ENCODE assay signal across 8 cellular contexts in the genomic region with DNA sequence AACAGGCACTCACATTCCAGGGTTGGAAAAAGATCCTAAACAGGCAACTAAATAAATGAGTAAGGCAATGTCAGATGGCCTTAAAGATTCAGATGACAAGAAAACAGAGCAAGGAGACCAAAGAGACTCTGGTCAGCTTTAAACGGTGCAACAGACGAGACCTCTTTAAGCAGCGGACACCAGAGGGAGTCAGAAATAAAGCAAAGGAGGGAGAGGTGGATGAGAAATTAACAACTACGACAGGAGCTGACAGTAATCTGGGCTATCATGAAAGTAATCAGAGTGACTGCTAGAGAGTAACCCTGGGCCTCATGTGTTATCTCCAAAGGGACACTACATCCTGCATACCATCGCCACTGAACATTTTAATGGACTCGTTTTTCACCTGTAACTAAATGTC. TPM values are rescaled to one million over a fixed set of nuclear protein-coding genes. Genes with fewer than 3 reads are reported as not detected.
DNase-seq lines count a peak whose midpoint lies in the region; TF ChIP-seq lines count a peak whose summit lies in the region.

No MANE protein-coding gene starts in this region.

- POLR2A ChIA-PET in HEK293 (lab: Yijun Ruan, JAX) = interaction anchor here (0.6 to 1.0 kb wide), 3 partner anchors 10 to 196 kb away, joined by 3 to 4 read pairs (median 3); partner anchors contain the start of gene ZNF772

- CTCF ChIA-PET in HEK293 (lab: Yijun Ruan, JAX) = interaction anchor here (0.6 kb wide), 2 partner anchors 161 to 1010 kb away, joined by 3 to 5 read pairs; no protein-coding TSS in a partner anchor

- in situ Hi-C loops in astrocyte of the spinal cord (cut with HindIII; ENCODE audit: low sequenced_read_pairs) = no loop called here

- no peak for TF ChIP-seq CTCF in HEK293 (tag by site-specific recombination; IDR thresholded peaks at IDR 0.05)
- TF ChIP-seq CTCF in astrocyte of the spinal cord (IDR thresholded peaks at IDR 0.05; ENCODE audit: low read depth, low read length) = peak; percentile 28
- no peak for TF ChIP-seq CTCF in testis (IDR thresholded peaks at IDR 0.05)

- H3K36me3 ChIP-seq in ACC112 (ENCODE audit: insufficient read depth, low read length) (peaks cover 28% of the 10 kb centered on the region), HEK293 (ENCODE audit: control insufficient read depth in 2 of 2, insufficient read depth in 1 of 2, low read length in 2 of 2) (peaks cover 28 to 46% of the 10 kb centered on the region in 2 experiments), testis (ENCODE audit: low read depth, missing control alignments) (no peaks in the 10 kb centered on the region)

- DNase-seq in astrocyte of the spinal cord (ENCODE audit: low read depth, low spot score) (peak; percentile 28), lung microvascular endothelial cell (ENCODE audit: low read depth in 2 of 2) (peak; percentile 18 to 20), ecto neural progenitor cell (ENCODE audit: low spot score) (no peak), NCI-H2196 treated with DMSO at 0.1 percent for 48 hours (lab: John Stamatoyannopoulos, UW; ENCODE audit: unreplicated experiment) (no peak), testis (no peak), nucleus accumbens (lab: John Stamatoyannopoulos, UW) (no peak)

- TF ChIP-seq POLR2A in testis (IDR thresholded peaks at IDR 0.05) = no peak

- H3K27ac ChIP-seq in ACC112 (ENCODE audit: low read depth, low read length) (no peak overlapping the region), HEK293 (ENCODE audit: extremely low read depth, low read depth, low read length) (no peak overlapping the region), testis (no peak overlapping the region)

- intact Hi-C loops in testis (cut with DNase I; ENCODE audit: low total_unique reads) = no loop called here

- peaks cover 6% of the 10 kb centered on the region; the same call in 1 of the 2 replicates for H3K9me3 ChIP-seq in HEK293 (ENCODE audit: control insufficient read depth, insufficient read depth, low read depth, low read length)
- H3K9me3 ChIP-seq in testis = no peaks in the 10 kb centered on the region

- H3K4me1 ChIP-seq in ACC112 (ENCODE audit: control insufficient read depth, insufficient read depth, low read length, unreplicated experiment) (peaks cover 8% of the 10 kb centered on the region), HEK293 (ENCODE audit: control insufficient read depth, insufficient read depth, low read length) (no peaks in the 10 kb centered on the region; the same call in 1 of the 2 replicates), testis (peaks cover 9% of the 10 kb centered on the region)

- H3K4me3 ChIP-seq in ACC112 (ENCODE audit: low read depth, low read length) (peak overlapping the region; percentile 87), HEK293 (ENCODE audit: low read depth, low read length) (peak overlapping the region; percentile 69), astrocyte of the spinal cord (ENCODE audit: low read depth, low read length) (peak overlapping the region; percentile 91), testis (peak overlapping the region in 1 of 2 donors; percentile 92)

- WGBS in testis, 2 donors = 20 to 23% methylated on average over 6 of the region's 6 CpGs

- no peak overlapping the region for H2AFZ ChIP-seq in ACC112 (ENCODE audit: low read length, unreplicated experiment)

- H3K27me3 ChIP-seq in ACC112 (ENCODE audit: insufficient read depth, low read length) (no peaks in the 10 kb centered on the region), testis (no peaks in the 10 kb centered on the region)

- peaks cover 20% of the 10 kb centered on the region for H3K79me2 ChIP-seq in ACC112 (ENCODE audit: control insufficient read depth, insufficient read depth, low read length, unreplicated experiment)

TF ChIP-seq in HEK293, 187 proteins besides CTCF, POLR2A, EP300 and RAD21:
- TF ChIP-seq ZNF37A (tag by site-specific recombination; IDR thresholded peaks at IDR 0.05) (no peak), SCRT2 (tag by site-specific recombination; IDR thresholded peaks at IDR 0.05) (peak; percentile 72; the same call in 1 of the 2 replicates), ZIC2 (tag by site-specific recombination; IDR thresholded peaks at IDR 0.05) (no peak), ZNF184 (tag by site-specific recombination; IDR thresholded peaks at IDR 0.05) (no peak), YY2 (tag by site-specific recombination; IDR thresholded peaks at IDR 0.05) (no peak), ZNF433 (tag by site-specific recombination; IDR thresholded peaks at IDR 0.05; ENCODE audit: low read depth) (no peak), ZNF133 (tag by site-specific recombination; IDR thresholded peaks at IDR 0.05) (no peak), ZFP69B (tag by site-specific recombination; IDR thresholded peaks at IDR 0.05) (no peak)

RNA-seq across cellular contexts. Expression of gene ZNF550, which starts 1.1 kb away (rescaled TPM):
- 3.7 and 6.2 TPM in 2 replicates for total RNA-seq in lung microvascular endothelial cell
- 10 to 100 TPM in 1 of 2 donors, 1 to 10 TPM in 1; 9.9 to 10.7 TPM for total RNA-seq in testis
- polyA plus RNA-seq in testis (ENCODE audit: insufficient read depth, low read depth, low replicate concordance) = 5.7 TPM

RNA-seq across cellular contexts. Expression of gene ZNF416, which starts 20.2 kb away (rescaled TPM):
- total RNA-seq in lung microvascular endothelial cell = 3.7 and 5.4 TPM in 2 replicates
- total RNA-seq in testis = 10 to 100 TPM in 1 of 2 donors, 1 to 10 TPM in 1; 8.7 to 10.9 TPM
- polyA plus RNA-seq in testis (ENCODE audit: insufficient read depth, low read depth, low replicate concordance) = 9.4 TPM

RNA-seq across cellular contexts. Expression of gene ZIK1, which starts 25.4 kb away (rescaled TPM):
- 3.9 and 4.6 TPM in 2 replicates for total RNA-seq in lung microvascular endothelial cell
- 10 to 100 TPM; 15.1 to 21.7 TPM for total RNA-seq in testis
- polyA plus RNA-seq in testis (ENCODE audit: insufficient read depth, low read depth, low replicate concordance) = 8.9 TPM

RNA-seq across cellular contexts. Expression of gene ZNF549, which starts 31.4 kb away (rescaled TPM):
- total RNA-seq in lung microvascular endothelial cell (3.3 and 4.4 TPM in 2 replicates), testis (10 to 100 TPM; 12.8 to 13.5 TPM)
- polyA plus RNA-seq in testis (ENCODE audit: insufficient read depth, low read depth, low replicate concordance) = 6.9 TPM

RNA-seq across cellular contexts. Expression of gene ZNF530, which starts 41.2 kb away (rescaled TPM):
- 2.6 and 3.3 TPM in 2 replicates for total RNA-seq in lung microvascular endothelial cell
- 1 to 10 TPM; 4.6 to 9.8 TPM for total RNA-seq in testis
- polyA plus RNA-seq in testis (ENCODE audit: insufficient read depth, low read depth, low replicate concordance) = 3.0 TPM

Comparison
In these comparisons a context has a peak if more than half of its experiments do, and no peak if none do; other contexts are left out.
1. DNase-seq: peak in astrocyte of the spinal cord (single experiment) and lung microvascular endothelial cell (2 of 2); none in ecto neural progenitor cell (single experiment), NCI-H2196 treated with DMSO at 0.1 percent for 48 hours (single experiment), testis (single experiment) and nucleus accumbens (0 of 56).